Comparison of ENCODE assay signal across 8 cellular contexts in genomic region chr18:35344736-35345459, GRCh38. TPM values are rescaled to one million over a fixed set of nuclear protein-coding genes. Genes with fewer than 3 reads are reported as not detected.
DNase-seq lines count a peak whose midpoint lies in the region; ATAC-seq and TF ChIP-seq lines count a peak whose summit lies in the region.

No MANE protein-coding gene starts in this region.

- ATAC-seq in HG03108 (IDR thresholded peaks at IDR 0.05; ENCODE audit: unreplicated experiment): no peak
- ATAC-seq in HG02678 (IDR thresholded peaks at IDR 0.05; ENCODE audit: unreplicated experiment): no peak

- CTCF ChIA-PET in HEK293 (lab: Yijun Ruan, JAX): interaction anchor here (0.5 to 1.7 kb wide), 6 partner anchors 11 to 339 kb away, joined by 3 to 7 read pairs (median 4); no protein-coding TSS in a partner anchor

- no peaks in the 10 kb centered on the region for H3K9me3 Mint-ChIP-seq in CD14-positive monocyte

- H3K27me3 Mint-ChIP-seq in CD14-positive monocyte (ENCODE audit: low read depth in 3 of 3): peaks cover 0 to 2% (median 0%) of the 10 kb centered on the region in 3 donors

- peaks cover 6 to 10% of the 10 kb centered on the region in 2 donors for H3K36me3 Mint-ChIP-seq in CD14-positive monocyte

- no peaks in the 10 kb centered on the region for H3K9me3 ChIP-seq in HEK293 (ENCODE audit: control insufficient read depth, insufficient read depth, low read depth, low read length)
- H3K9me3 ChIP-seq in liver (ENCODE audit: control insufficient read depth in 4 of 4, low read length in 3 of 4): no peaks in the 10 kb centered on the region

- H3K4me3 ChIP-seq in HEK293 (ENCODE audit: low read depth, low read length): peak overlapping the region; percentile 92
- H3K4me3 ChIP-seq in liver (ENCODE audit: low read depth in 1 of 3, low read length in 3 of 3): peak overlapping the region; percentile 56 to 79 (median 78)
- peak overlapping the region; percentile 79 for H3K4me3 ChIP-seq in urinary bladder (ENCODE audit: low read depth, low read length)

- H3K36me3 ChIP-seq in HEK293 (ENCODE audit: control insufficient read depth in 2 of 2, insufficient read depth in 1 of 2, low read length in 2 of 2) (peaks cover 2 to 27% of the 10 kb centered on the region in 2 experiments), liver (ENCODE audit: control insufficient read depth in 4 of 4, insufficient read depth in 3 of 4, low read depth in 1 of 4, low read length in 3 of 4) (peaks cover 0 to 7% (median 4%) of the 10 kb centered on the region in 4 donors), urinary bladder (ENCODE audit: insufficient read depth) (no peaks in the 10 kb centered on the region)

- intact Hi-C loops in CD14-positive monocyte (cut with micrococcal nuclease): loop anchor here (2.0 to 10.0 kb wide), 5 partner anchors 32 to 720 kb away; partner anchors contain the start of genes INO80C (in 1 of the 2), RPRD1A (in 1 of the 2), ZNF396 (in 1 of the 2) and ZNF397 (in 1 of the 2)

- H3K27ac ChIP-seq in HEK293 (ENCODE audit: extremely low read depth, low read depth, low read length) (no peak overlapping the region), adipose tissue (ENCODE audit: low read depth, low read length) (peak overlapping the region; percentile 89), liver (ENCODE audit: low read depth in 1 of 2, low read length in 2 of 2) (peak overlapping the region; percentile 99), urinary bladder (ENCODE audit: low read depth) (peak overlapping the region; percentile 99)

- peak overlapping the region; percentile 61 to 97 for H3K9ac ChIP-seq in liver (ENCODE audit: low read depth in 1 of 2, low read length in 2 of 2)

- POLR2A ChIA-PET in HEK293 (lab: Yijun Ruan, JAX): interaction anchor here (1.0 to 1.6 kb wide), 3 partner anchors 10 to 104 kb away, joined by 3 to 7 read pairs (median 5); partner anchors contain the start of genes ZNF397 and ZSCAN30

- no peak for TF ChIP-seq CTCF in CD14-positive monocyte (IDR thresholded peaks at IDR 0.05)
- no peak for TF ChIP-seq CTCF in HEK293 (tag by site-specific recombination; IDR thresholded peaks at IDR 0.05)
- no peak for TF ChIP-seq CTCF in liver (IDR thresholded peaks at IDR 0.05; ENCODE audit: low read depth, low read length, missing input control)

- no peak for TF ChIP-seq RAD21 in liver (IDR thresholded peaks at IDR 0.05)

- H3K4me1 Mint-ChIP-seq in CD14-positive monocyte: peaks cover 42% of the 10 kb centered on the region

- H3K27me3 ChIP-seq in liver (ENCODE audit: control insufficient read depth in 4 of 4, insufficient read depth in 4 of 4, low read length in 3 of 4): no peaks in the 10 kb centered on the region

- DNase-seq in CD14-positive monocyte (ENCODE audit: low spot score) (no peak), A172 (ENCODE audit: low spot score) (no peak)

- H3K27ac Mint-ChIP-seq in CD14-positive monocyte: peak overlapping the region; percentile 92 to 99 (median 98)

- 34 to 52% (median 45%) methylated on average over 12 of the region's 12 CpGs for WGBS in adipose tissue, 3 donors
- 34% methylated on average over 12 of the region's 12 CpGs for WGBS in liver
- WGBS in urinary bladder: 43% methylated on average over 12 of the region's 12 CpGs

- peak overlapping the region; percentile 91 to 92 for H3K4me3 Mint-ChIP-seq in CD14-positive monocyte

- H3K4me1 ChIP-seq in HEK293 (ENCODE audit: control insufficient read depth, insufficient read depth, low read length): no peaks in the 10 kb centered on the region
- peaks cover 6 to 39% (median 22%) of the 10 kb centered on the region in 4 donors for H3K4me1 ChIP-seq in liver (ENCODE audit: control insufficient read depth in 4 of 4, insufficient read depth in 4 of 4, low read length in 3 of 4)
- peaks cover under 1% of the 10 kb centered on the region for H3K4me1 ChIP-seq in urinary bladder (ENCODE audit: insufficient read depth)

TF ChIP-seq in HEK293, 187 proteins besides CTCF, POLR2A, EP300 and RAD21 (continues in another document):
- TF ChIP-seq ZNF560 (tag by site-specific recombination; IDR thresholded peaks at IDR 0.05; ENCODE audit: borderline replicate concordance): no peak
- TF ChIP-seq WT1 (tag by site-specific recombination; IDR thresholded peaks at IDR 0.05): no peak
- no peak for TF ChIP-seq KLF7 (tag by site-specific recombination; IDR thresholded peaks at IDR 0.05; ENCODE audit: borderline replicate concordance)
- TF ChIP-seq YY2 (tag by site-specific recombination; IDR thresholded peaks at IDR 0.05): no peak
- 0 out of 2 replicates have a peak, but pooled peaks have one; percentile 5 for TF ChIP-seq PRDM10 (tag by site-specific recombination; IDR thresholded peaks at IDR 0.05)

TF ChIP-seq in liver, 16 proteins besides CTCF, POLR2A, EP300 and RAD21:
- TF ChIP-seq REST (IDR thresholded peaks at IDR 0.05): no peak
- TF ChIP-seq, protein P1, sequence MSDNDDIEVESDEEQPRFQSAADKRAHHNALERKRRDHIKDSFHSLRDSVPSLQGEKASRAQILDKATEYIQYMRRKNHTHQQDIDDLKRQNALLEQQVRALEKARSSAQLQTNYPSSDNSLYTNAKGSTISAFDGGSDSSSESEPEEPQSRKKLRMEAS (IDR thresholded peaks at IDR 0.05): peak; percentile 29
TF ChIP-seq in liver: peak in this region for 1.

RNA-seq across cellular contexts. Expression of gene ZNF24, which starts 0.7 kb away (rescaled TPM):
- 10 to 100 TPM; 54.3 to 64.4 TPM for polyA plus RNA-seq in CD14-positive monocyte
- 10 to 100 TPM in 2 of 3 donors, 1 to 10 TPM in 1; 9.8 to 13.6 (median 13.4) TPM for polyA plus RNA-seq in adipose tissue
- total RNA-seq in liver: 10 to 100 TPM; 28.6 to 30.3 TPM
- polyA plus RNA-seq in liver: 10 to 100 TPM in 1 of 2 donors, 1 to 10 TPM in 1; 9.1 to 29.2 TPM
- total RNA-seq in urinary bladder: 68.9 TPM
- 22.7 TPM for polyA plus RNA-seq in urinary bladder
- total RNA-seq in A172 (2014; rRNA removed; shearing (Covaris generic)): 44.0 and 55.7 TPM in 2 replicates

RNA-seq across cellular contexts. Expression of gene ZNF396, which starts 32.2 kb away (rescaled TPM):
- polyA plus RNA-seq in CD14-positive monocyte (1 to 10 TPM; 1.1 to 1.9 TPM), adipose tissue (1 to 10 TPM in 1 of 3 donors, under 1 TPM in 2; 0.56 to 2.1 (median 0.61) TPM), liver (under 1 TPM; 0.60 to 0.86 TPM), urinary bladder (1.3 TPM)
- total RNA-seq in liver (1 to 10 TPM; 1.1 to 1.2 TPM), urinary bladder (4.0 TPM)
- total RNA-seq in A172 (2014; rRNA removed; shearing (Covaris generic)): 0.33 and 0.57 TPM in 2 replicates

RNA-seq across cellular contexts. Expression of gene ZSCAN30, which starts 54.9 kb away (rescaled TPM):
- polyA plus RNA-seq in CD14-positive monocyte: 1 to 10 TPM; 1.3 to 1.7 TPM
- polyA plus RNA-seq in adipose tissue: 10 to 100 TPM in 1 of 3 donors, 1 to 10 TPM in 2; 4.1 to 10.3 (median 6.2) TPM
- 10 to 100 TPM in 1 of 2 donors, 1 to 10 TPM in 1; 6.2 to 10.4 TPM for total RNA-seq in liver
- 1 to 10 TPM; 2.3 to 5.0 TPM for polyA plus RNA-seq in liver
- total RNA-seq in urinary bladder: 23.2 TPM
- 9.1 TPM for polyA plus RNA-seq in urinary bladder
- total RNA-seq in A172 (2014; rRNA removed; shearing (Covaris generic)): 19.5 and 20.2 TPM in 2 replicates
